In the genomic region with DNA sequence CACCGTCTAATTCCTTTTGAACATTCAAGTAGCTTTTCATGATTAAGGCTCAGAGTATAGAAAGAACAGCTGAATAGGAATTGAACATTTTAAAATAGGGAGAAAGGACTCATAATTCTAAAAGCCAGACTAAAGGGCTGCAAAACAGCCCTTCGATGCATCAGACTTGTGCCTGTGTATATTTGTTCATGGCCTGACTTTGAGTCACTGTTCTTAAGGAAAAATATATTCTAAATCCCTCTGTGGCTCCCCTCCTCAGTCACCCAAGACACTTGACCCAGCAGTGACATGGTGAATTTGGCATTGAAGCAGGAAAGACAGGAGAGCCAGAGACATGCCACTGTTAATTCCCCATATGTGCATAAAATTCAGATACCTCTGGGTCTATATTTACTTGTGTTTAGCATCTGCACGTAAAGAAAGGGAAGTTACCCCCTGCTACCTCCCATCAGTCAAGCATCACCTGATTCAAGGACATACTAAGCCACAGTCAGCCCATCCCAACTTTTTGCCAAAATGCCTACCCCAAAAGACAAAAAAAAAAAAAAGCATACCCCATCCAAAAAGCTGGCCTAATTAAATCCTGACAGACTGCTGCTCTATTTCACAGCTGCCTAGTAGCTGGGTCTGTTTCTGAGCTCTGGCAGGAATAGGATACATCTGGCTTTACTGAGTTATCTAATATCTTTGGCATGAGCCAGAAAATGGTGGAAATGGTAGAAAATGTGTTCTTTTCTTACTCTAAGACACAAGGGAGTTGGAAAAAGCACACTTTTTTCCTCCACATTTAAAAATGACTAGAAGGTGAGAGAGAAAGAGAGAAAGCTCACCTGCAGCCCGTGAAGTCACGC, we compare ENCODE assay signal across 1 cellular context.
A peak's percentile ranks its signal among the peaks of the same experiment; 100 is the strongest.
TF ChIP-seq lines count a peak whose summit lies in the region.

No MANE protein-coding gene starts in this region.

TF ChIP-seq in SK-N-SH, 30 proteins besides CTCF, POLR2A, EP300 and RAD21 (continued from another document):
- TF ChIP-seq, protein P1, sequence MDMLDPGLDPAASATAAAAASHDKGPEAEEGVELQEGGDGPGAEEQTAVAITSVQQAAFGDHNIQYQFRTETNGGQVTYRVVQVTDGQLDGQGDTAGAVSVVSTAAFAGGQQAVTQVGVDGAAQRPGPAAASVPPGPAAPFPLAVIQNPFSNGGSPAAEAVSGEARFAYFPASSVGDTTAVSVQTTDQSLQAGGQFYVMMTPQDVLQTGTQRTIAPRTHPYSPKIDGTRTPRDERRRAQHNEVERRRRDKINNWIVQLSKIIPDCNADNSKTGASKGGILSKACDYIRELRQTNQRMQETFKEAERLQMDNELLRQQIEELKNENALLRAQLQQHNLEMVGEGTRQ (IDR thresholded peaks at IDR 0.05; ENCODE audit: borderline replicate concordance, low read depth, low read length), result no peak
- TF ChIP-seq, protein P2, sequence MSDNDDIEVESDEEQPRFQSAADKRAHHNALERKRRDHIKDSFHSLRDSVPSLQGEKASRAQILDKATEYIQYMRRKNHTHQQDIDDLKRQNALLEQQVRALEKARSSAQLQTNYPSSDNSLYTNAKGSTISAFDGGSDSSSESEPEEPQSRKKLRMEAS (IDR thresholded peaks at IDR 0.05; ENCODE audit: low read depth), result no peak
- no peak for TF ChIP-seq RFX5 (IDR thresholded peaks at IDR 0.05; ENCODE audit: low read length)
- no peak for TF ChIP-seq GABPA (IDR thresholded peaks at IDR 0.05; ENCODE audit: low read depth)
- TF ChIP-seq JUND (IDR thresholded peaks at IDR 0.05), result 0 out of 2 replicates have a peak, but pooled peaks have one; percentile 36
- no peak for TF ChIP-seq EZH2phosphoT487 (IDR thresholded peaks at IDR 0.05; ENCODE audit: borderline replicate concordance, low read depth)
- no peak for TF ChIP-seq YY1 (IDR thresholded peaks at IDR 0.05; ENCODE audit: low read depth)
- no peak for TF ChIP-seq USF1 (IDR thresholded peaks at IDR 0.05; ENCODE audit: borderline replicate concordance, low read depth)
- peak; percentile 74 for TF ChIP-seq CHD2 (IDR thresholded peaks at IDR 0.05; ENCODE audit: low read length, partially characterized antibody)
- no peak for TF ChIP-seq NRF1 (IDR thresholded peaks at IDR 0.05; ENCODE audit: low read depth, low read length)
- peak; percentile 93 for TF ChIP-seq RCOR1 (IDR thresholded peaks at IDR 0.05; ENCODE audit: low read length)
- TF ChIP-seq FOXJ3 (CRISPR knock-in tag; IDR thresholded peaks at IDR 0.05), result no peak
- TF ChIP-seq PBX3 (IDR thresholded peaks at IDR 0.05), result peak; percentile 61
- TF ChIP-seq FOXM1 (IDR thresholded peaks at IDR 0.05; ENCODE audit: low read depth), result no peak
- no peak for TF ChIP-seq TAF1 (IDR thresholded peaks at IDR 0.05; ENCODE audit: borderline replicate concordance, low read depth, low read length)
- TF ChIP-seq, protein P3, sequence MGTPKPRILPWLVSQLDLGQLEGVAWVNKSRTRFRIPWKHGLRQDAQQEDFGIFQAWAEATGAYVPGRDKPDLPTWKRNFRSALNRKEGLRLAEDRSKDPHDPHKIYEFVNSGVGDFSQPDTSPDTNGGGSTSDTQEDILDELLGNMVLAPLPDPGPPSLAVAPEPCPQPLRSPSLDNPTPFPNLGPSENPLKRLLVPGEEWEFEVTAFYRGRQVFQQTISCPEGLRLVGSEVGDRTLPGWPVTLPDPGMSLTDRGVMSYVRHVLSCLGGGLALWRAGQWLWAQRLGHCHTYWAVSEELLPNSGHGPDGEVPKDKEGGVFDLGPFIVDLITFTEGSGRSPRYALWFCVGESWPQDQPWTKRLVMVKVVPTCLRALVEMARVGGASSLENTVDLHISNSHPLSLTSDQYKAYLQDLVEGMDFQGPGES (IDR thresholded peaks at IDR 0.05; ENCODE audit: low read depth, low read length), result no peak
- TF ChIP-seq, protein P4, sequence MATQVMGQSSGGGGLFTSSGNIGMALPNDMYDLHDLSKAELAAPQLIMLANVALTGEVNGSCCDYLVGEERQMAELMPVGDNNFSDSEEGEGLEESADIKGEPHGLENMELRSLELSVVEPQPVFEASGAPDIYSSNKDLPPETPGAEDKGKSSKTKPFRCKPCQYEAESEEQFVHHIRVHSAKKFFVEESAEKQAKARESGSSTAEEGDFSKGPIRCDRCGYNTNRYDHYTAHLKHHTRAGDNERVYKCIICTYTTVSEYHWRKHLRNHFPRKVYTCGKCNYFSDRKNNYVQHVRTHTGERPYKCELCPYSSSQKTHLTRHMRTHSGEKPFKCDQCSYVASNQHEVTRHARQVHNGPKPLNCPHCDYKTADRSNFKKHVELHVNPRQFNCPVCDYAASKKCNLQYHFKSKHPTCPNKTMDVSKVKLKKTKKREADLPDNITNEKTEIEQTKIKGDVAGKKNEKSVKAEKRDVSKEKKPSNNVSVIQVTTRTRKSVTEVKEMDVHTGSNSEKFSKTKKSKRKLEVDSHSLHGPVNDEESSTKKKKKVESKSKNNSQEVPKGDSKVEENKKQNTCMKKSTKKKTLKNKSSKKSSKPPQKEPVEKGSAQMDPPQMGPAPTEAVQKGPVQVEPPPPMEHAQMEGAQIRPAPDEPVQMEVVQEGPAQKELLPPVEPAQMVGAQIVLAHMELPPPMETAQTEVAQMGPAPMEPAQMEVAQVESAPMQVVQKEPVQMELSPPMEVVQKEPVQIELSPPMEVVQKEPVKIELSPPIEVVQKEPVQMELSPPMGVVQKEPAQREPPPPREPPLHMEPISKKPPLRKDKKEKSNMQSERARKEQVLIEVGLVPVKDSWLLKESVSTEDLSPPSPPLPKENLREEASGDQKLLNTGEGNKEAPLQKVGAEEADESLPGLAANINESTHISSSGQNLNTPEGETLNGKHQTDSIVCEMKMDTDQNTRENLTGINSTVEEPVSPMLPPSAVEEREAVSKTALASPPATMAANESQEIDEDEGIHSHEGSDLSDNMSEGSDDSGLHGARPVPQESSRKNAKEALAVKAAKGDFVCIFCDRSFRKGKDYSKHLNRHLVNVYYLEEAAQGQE (IDR thresholded peaks at IDR 0.05; ENCODE audit: low read depth, low read length), result no peak
- TF ChIP-seq MXI1 (IDR thresholded peaks at IDR 0.05; ENCODE audit: low read depth, low read length), result peak; percentile 23; the same call in 1 of the 2 replicates
- no peak for TF ChIP-seq ZBTB33 (IDR thresholded peaks at IDR 0.05; ENCODE audit: borderline replicate concordance, low read depth)
- no peak for TF ChIP-seq RXRA (IDR thresholded peaks at IDR 0.05; ENCODE audit: borderline replicate concordance, low read depth)
- no peak for TF ChIP-seq FOSL2 (IDR thresholded peaks at IDR 0.05; ENCODE audit: borderline replicate concordance, low read depth)
- TF ChIP-seq POLR2AphosphoS5 (IDR thresholded peaks at IDR 0.05; ENCODE audit: low read depth, low read length), result peak; percentile 86
- TF ChIP-seq GATA2 (CRISPR knock-in tag; IDR thresholded peaks at IDR 0.05), result peak; percentile 91
- TF ChIP-seq ELF1 (IDR thresholded peaks at IDR 0.05), result no peak
- peak; percentile 96 for TF ChIP-seq TCF12 (IDR thresholded peaks at IDR 0.05)
- TF ChIP-seq MEF2A (IDR thresholded peaks at IDR 0.05; ENCODE audit: borderline replicate concordance, low read depth), result no peak
- TF ChIP-seq NFIC (IDR thresholded peaks at IDR 0.05; ENCODE audit: borderline replicate concordance), result peak; percentile 75
- TF ChIP-seq SIN3A (IDR thresholded peaks at IDR 0.05; ENCODE audit: borderline replicate concordance, low read depth, low read length), result 0 out of 2 replicates have a peak, but pooled peaks have one; percentile 40
- no peak for TF ChIP-seq SMC3 (IDR thresholded peaks at IDR 0.05; ENCODE audit: low read depth, low read length)
